In genomic region chr6:16038938-16039337, GRCh38 we compare ENCODE assay signal across 30 cellular contexts.
"Had no signal": no experiment of that assay in that cellular context is flagged by ENCODE, and none has a peak within 500 bp of the region (broad histone marks: within the 10 kb centered on the region; RNA-seq: fewer than 3 reads in every experiment).

No MANE protein-coding gene starts in this region.

- FAIRE-seq: endometrium, endothelial cell of umbilical vein had no signal

- H3K27ac ChIP-seq: ascending aorta, breast epithelium, cardiac muscle cell, colonic mucosa, epithelial cell of prostate, esophagus squamous epithelium, gastroesophageal sphincter, heart right ventricle had no signal

- H3K27me3 ChIP-seq: ascending aorta, breast epithelium, cardiac muscle cell, colonic mucosa, esophagus squamous epithelium, gastroesophageal sphincter, heart right ventricle had no signal

- H3K4me1 ChIP-seq: ascending aorta, breast epithelium, colonic mucosa, gastroesophageal sphincter had no signal

- ATAC-seq: activated CD4-positive, alpha-beta T cell treated with anti-CD3 and anti-CD28 coated beads for 36 hours; activated CD8-positive, alpha-beta memory T cell treated with anti-CD3 and anti-CD28 coated beads, Interleukin-2, amount 10 ng/mL, durations not matched to agents 7 days and 5 days; activated CD8-positive, alpha-beta T cell treated with anti-CD3 and anti-CD28 coated beads, Interleukin-2, amount 10 ng/mL, durations not matched to agents 7 days and 5 days; activated naive CD4-positive, alpha-beta T cell treated with anti-CD3 and anti-CD28 coated beads, Interleukin-2, amount 50 U/mL, for 72 hours; gastroesophageal sphincter; heart right ventricle had no signal

- H3K4me3 ChIP-seq: ascending aorta, breast epithelium, cardiac muscle cell, colonic mucosa, esophagus squamous epithelium, gastroesophageal sphincter, heart right ventricle had no signal

- H3K36me3 ChIP-seq: ascending aorta, breast epithelium, cardiac muscle cell, colonic mucosa, esophagus squamous epithelium, gastroesophageal sphincter, heart right ventricle had no signal

- H3K9me3 ChIP-seq: ascending aorta, breast epithelium, colonic mucosa, esophagus squamous epithelium had no signal

- DNase-seq: activated CD4-positive, alpha-beta memory T cell treated with anti-CD3 and anti-CD28 coated beads for 36 hours; activated CD4-positive, alpha-beta T cell treated with anti-CD3 and anti-CD28 coated beads for 36 hours; activated CD4-positive, alpha-beta T cell treated with anti-CD3 and anti-CD28 coated beads, Interleukin-2, amount 10 ng/mL, durations not matched to agents 24 days and 14 days; activated CD4-positive, CD25-positive, alpha-beta regulatory T cell; activated CD4-positive, CD25-positive, alpha-beta regulatory T cell treated with anti-CD3 and anti-CD28 coated beads, Interleukin-2, amount 50 U/mL, for 72 hours; activated CD8-positive, alpha-beta memory T cell treated with anti-CD3 and anti-CD28 coated beads, Interleukin-2, amount 10 ng/mL, durations not matched to agents 7 days and 5 days; activated CD8-positive, alpha-beta memory T cell treated with anti-CD3 and anti-CD28 coated beads, Interleukin-2, amount 50 U/mL, for 4 hours; activated CD8-positive, alpha-beta T cell treated with anti-CD3 and anti-CD28 coated beads, Interleukin-2, amount 10 ng/mL, durations not matched to agents 7 days and 5 days; activated gamma-delta T cell; activated naive CD4-positive, alpha-beta T cell; activated naive CD4-positive, alpha-beta T cell treated with anti-CD3 and anti-CD28 coated beads, Interleukin-2, amount 10 ng/mL, durations not matched to agents 7 days and 5 days; activated naive CD8-positive, alpha-beta T cell treated with anti-CD3 and anti-CD28 coated beads, Interleukin-2, amount 10 ng/mL, durations not matched to agents 7 days and 5 days; activated T-cell treated with anti-CD3 and anti-CD28 coated beads, Interleukin-2, amount 50 U/mL, for 1 hour; activated T-cell treated with anti-CD3 and anti-CD28 coated beads, Interleukin-2, amount 50 U/mL, for 48 hours; central memory CD4-positive, alpha-beta T cell; cerebellar nuclear complex; colonic mucosa; effector CD8-positive, alpha-beta T cell; esophagus squamous epithelium; foreskin melanocyte; heart right ventricle; T-helper 2 cell had no signal
